Comparison of ENCODE assay signal across 8 cellular contexts in the genomic region with DNA sequence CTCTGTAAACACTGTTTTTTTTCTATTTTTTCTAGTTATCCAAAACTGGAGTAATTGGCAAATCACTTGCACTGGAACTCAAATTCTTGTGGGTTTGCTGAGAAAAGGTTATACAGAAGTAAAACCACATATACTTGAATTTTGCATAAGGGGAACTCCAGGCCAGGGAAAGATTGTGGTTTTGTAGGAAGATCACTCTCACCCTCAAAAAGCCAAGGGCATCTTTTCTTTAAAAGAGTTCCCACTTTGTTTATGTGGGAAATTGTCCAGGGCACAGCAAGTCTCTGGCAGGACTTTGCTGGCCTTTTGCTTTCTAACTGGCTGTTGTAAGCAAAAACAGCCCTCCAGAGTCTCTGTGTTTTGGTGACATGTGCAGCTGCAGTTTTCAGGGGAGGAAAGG.
DNase-seq lines count a peak whose midpoint lies in the region; ATAC-seq, FAIRE-seq and TF ChIP-seq lines count a peak whose summit lies in the region.

No MANE protein-coding gene starts in this region.

- peak; percentile 92 for FAIRE-seq in RCC 7860 (lab: Jason Lieb, UNC)

- no peak overlapping the region for H3K4me3 ChIP-seq in gastroesophageal sphincter
- no peak overlapping the region for H3K4me3 ChIP-seq in tibial artery

- peak overlapping the region; percentile 22 to 53 (median 36) for H3K27ac ChIP-seq in gastroesophageal sphincter
- H3K27ac ChIP-seq in tibial artery = peak overlapping the region; percentile 68 to 69

- TF ChIP-seq EP300 in gastroesophageal sphincter (IDR thresholded peaks at IDR 0.05) = no peak

- TF ChIP-seq POLR2A in gastroesophageal sphincter (IDR thresholded peaks at IDR 0.05) = no peak

- ATAC-seq in GM18868 (IDR thresholded peaks at IDR 0.05; ENCODE audit: unreplicated experiment) (peak; percentile 90), HG02870 (IDR thresholded peaks at IDR 0.05; ENCODE audit: unreplicated experiment) (peak; percentile 91), gastroesophageal sphincter (no peak)

- DNase-seq in RCC 7860 (ENCODE audit: low spot score) (peak; percentile 63), tibial artery (peak; percentile 50 to 74), NCI-H2029 treated with DMSO at 0.1 percent for 48 hours (lab: John Stamatoyannopoulos, UW) (no peak), NCI-H2196 (lab: John Stamatoyannopoulos, UW; ENCODE audit: unreplicated experiment) (no peak)
- no peak for DNase-seq in activated CD8-positive, alpha-beta memory T cell treated with anti-CD3 and anti-CD28 coated beads for 24 hours

- no peaks in the 10 kb centered on the region for H3K9me3 ChIP-seq in gastroesophageal sphincter
- H3K9me3 ChIP-seq in tibial artery = no peaks in the 10 kb centered on the region

- H3K27me3 ChIP-seq in gastroesophageal sphincter (no peaks in the 10 kb centered on the region), tibial artery (no peaks in the 10 kb centered on the region)

- intact Hi-C loops in tibial artery (cut with DNase I; ENCODE audit: low total_unique reads) = no loop called here

- H3K4me1 ChIP-seq in gastroesophageal sphincter (peaks cover 9 to 33% (median 13%) of the 10 kb centered on the region in 3 donors), tibial artery (peaks cover 0 to 38% (median 11%) of the 10 kb centered on the region in 4 donors)

- TF ChIP-seq CTCF in gastroesophageal sphincter (IDR thresholded peaks at IDR 0.05) (no peak), tibial artery (IDR thresholded peaks at IDR 0.05) (no peak)

- H3K36me3 ChIP-seq in gastroesophageal sphincter (no peaks in the 10 kb centered on the region), tibial artery (no peaks in the 10 kb centered on the region)

Comparison
In these comparisons a context has a peak if more than half of its experiments do, and no peak if none do; other contexts are left out.
1. DNase-seq: peak in RCC 7860 (single experiment) and tibial artery (2 of 2); none in NCI-H2029 treated with DMSO at 0.1 percent for 48 hours (single experiment), NCI-H2196 (single experiment) and activated CD8-positive, alpha-beta memory T cell treated with anti-CD3 and anti-CD28 coated beads for 24 hours (single experiment).